1 cellular context compared by ENCODE assay signal in genomic region chr11:66344550-66345315, GRCh38.
TF ChIP-seq lines count a peak whose summit lies in the region.

TSS of gene BRMS1 (minus strand) at chr11:66345104. CDS start at chr11:66342234, 2,870 bp downstream.

TF ChIP-seq in HepG2, 621 proteins besides CTCF, POLR2A, EP300 and RAD21 (continued from another document and continues in another):
- TF ChIP-seq AFF4 (CRISPR knock-in tag; IDR thresholded peaks at IDR 0.05) (no peak), HIVEP1 (CRISPR knock-in tag; IDR thresholded peaks at IDR 0.05) (peak; percentile 61; the same call in 1 of the 2 replicates), ZBTB46 (CRISPR knock-in tag; IDR thresholded peaks at IDR 0.05; ENCODE audit: borderline replicate concordance) (no peak), ZNF737 (CRISPR knock-in tag; IDR thresholded peaks at IDR 0.05; ENCODE audit: borderline replicate concordance) (no peak), MAFK (conservative IDR thresholded peaks at IDR 0.05 in 1 of 2, IDR thresholded peaks at IDR 0.05 in 1 of 2; ENCODE audit: low read length in 2 of 2) (no peak), ZGPAT (CRISPR knock-in tag; IDR thresholded peaks at IDR 0.05) (peak; percentile 78; the same call in 1 of the 2 replicates), AHR (CRISPR knock-in tag; IDR thresholded peaks at IDR 0.05) (0 out of 2 replicates have a peak, but pooled peaks have one; percentile 34), ZNF83 (CRISPR knock-in tag; IDR thresholded peaks at IDR 0.05; ENCODE audit: borderline replicate concordance) (no peak; the same call in 1 of the 2 replicates), POGK (CRISPR knock-in tag; conservative IDR thresholded peaks at IDR 0.05) (peak; percentile 88), CCDC6 (CRISPR knock-in tag; IDR thresholded peaks at IDR 0.05) (no peak), HNF1A (IDR thresholded peaks at IDR 0.05; ENCODE audit: low read depth) (no peak), HNF1A (CRISPR knock-in tag; IDR thresholded peaks at IDR 0.05; ENCODE audit: borderline replicate concordance) (peak; percentile 64; the same call in 1 of the 2 replicates), SALL1 (CRISPR knock-in tag; IDR thresholded peaks at IDR 0.05) (peak; percentile 67), FOXP1 (IDR thresholded peaks at IDR 0.05) (no peak), FOXP1 (CRISPR knock-in tag; IDR thresholded peaks at IDR 0.05) (no peak), FOXO4 (CRISPR knock-in tag; conservative IDR thresholded peaks at IDR 0.05) (no peak), CHD2 (IDR thresholded peaks at IDR 0.05; ENCODE audit: low read depth, low read length) (no peak), ZNF18 (CRISPR knock-in tag; IDR thresholded peaks at IDR 0.05; ENCODE audit: insufficient replicate concordance) (no peak), MAFG (CRISPR knock-in tag; IDR thresholded peaks at IDR 0.05) (no peak), MED8 (CRISPR knock-in tag; IDR thresholded peaks at IDR 0.05; ENCODE audit: insufficient replicate concordance) (no peak), ZNF441 (CRISPR knock-in tag; IDR thresholded peaks at IDR 0.05; ENCODE audit: borderline replicate concordance) (no peak), ELF4 (CRISPR knock-in tag; IDR thresholded peaks at IDR 0.05; ENCODE audit: borderline replicate concordance) (0 out of 2 replicates have a peak, but pooled peaks have one; percentile 53), NFE2L2 (IDR thresholded peaks at IDR 0.05; ENCODE audit: low read length) (no peak), ZBTB2 (CRISPR knock-in tag; IDR thresholded peaks at IDR 0.05; ENCODE audit: low read depth) (peak; percentile 92), SMAD9 (CRISPR knock-in tag; IDR thresholded peaks at IDR 0.05) (no peak), HBP1 (CRISPR knock-in tag; IDR thresholded peaks at IDR 0.05; ENCODE audit: low read depth) (peak; percentile 94), SIX1 (CRISPR knock-in tag; IDR thresholded peaks at IDR 0.05; ENCODE audit: borderline replicate concordance) (no peak), TIGD3 (CRISPR knock-in tag; IDR thresholded peaks at IDR 0.05; ENCODE audit: borderline replicate concordance) (no peak; the same call in 1 of the 2 replicates), TMF1 (CRISPR knock-in tag; IDR thresholded peaks at IDR 0.05; ENCODE audit: low read depth) (peak; percentile 79; the same call in 1 of the 2 replicates), THYN1 (CRISPR knock-in tag; IDR thresholded peaks at IDR 0.05; ENCODE audit: borderline replicate concordance, low read depth) (no peak), KLF12 (CRISPR knock-in tag; IDR thresholded peaks at IDR 0.05; ENCODE audit: borderline replicate concordance) (0 out of 2 replicates have a peak, but pooled peaks have one; percentile 46), IKZF1 (IDR thresholded peaks at IDR 0.05) (no peak), ZNF782 (CRISPR knock-in tag; IDR thresholded peaks at IDR 0.05; ENCODE audit: borderline replicate concordance) (peak; percentile 62; the same call in 1 of the 2 replicates), PLSCR1 (CRISPR knock-in tag; IDR thresholded peaks at IDR 0.05; ENCODE audit: borderline replicate concordance) (no peak), ZNF136 (CRISPR knock-in tag; IDR thresholded peaks at IDR 0.05; ENCODE audit: low read depth) (no peak)
